21 cellular contexts compared by ENCODE assay signal in genomic region chr1:206570529-206570928, GRCh38. TPM values are rescaled to one million over a fixed set of nuclear protein-coding genes. Genes with fewer than 3 reads are reported as not detected.
DNase-seq lines count a peak whose midpoint lies in the region; ATAC-seq and TF ChIP-seq lines count a peak whose summit lies in the region.
"Had no signal": no experiment of that assay in that cellular context is flagged by ENCODE, and none has a peak within 500 bp of the region (broad histone marks: within the 10 kb centered on the region; RNA-seq: fewer than 3 reads in every experiment).

No MANE protein-coding gene starts in this region.

- no peak for TF ChIP-seq POLR2A in lower leg skin (IDR thresholded peaks at IDR 0.05)

- no peak for DNase-seq in CD8-positive, alpha-beta T cell
- DNase-seq in activated naive CD8-positive, alpha-beta T cell treated with anti-CD3 and anti-CD28 coated beads for 36 hours = no peak
- DNase-seq in kidney tubule cell (ENCODE audit: low spot score) (peak; percentile 23), lower leg skin (ENCODE audit: low spot score in 2 of 2) (no peak), nephron progenitor cell (no peak), NK-92 (lab: John Stamatoyannopoulos, UW; ENCODE audit: unreplicated experiment) (no peak), Calu3 (no peak)
- DNase-seq: activated CD4-positive, CD25-positive, alpha-beta regulatory T cell; BE2C; colonic mucosa; DMS53; erythroblast; mammary epithelial cell; NCI-H187; NCI-H446; retina; stimulated activated naive CD4-positive, alpha-beta T cell had no signal

- H3K4me3 ChIP-seq in BLaER1 treated with 17β-estradiol and CSF1 and Interleukin-3, amounts not matched to agents 10 nM and 100 nM = no peak overlapping the region
- no peak overlapping the region for H3K4me3 ChIP-seq in CD8-positive, alpha-beta T cell (ENCODE audit: low read depth, low read length)
- H3K4me3 ChIP-seq in lower leg skin (ENCODE audit: low read depth, poor library complexity, severe bottlenecking) = no peak overlapping the region
- H3K4me3 ChIP-seq: colonic mucosa had no signal

- H3K27ac ChIP-seq in BLaER1 treated with 17β-estradiol and CSF1 and Interleukin-3, amounts not matched to agents 10 nM and 100 nM = peak overlapping the region in 8 of 11 experiments; percentile 8 to 95 (median 17); a peak in 8 of 22 replicates
- no peak overlapping the region for H3K27ac ChIP-seq in CD8-positive, alpha-beta T cell (ENCODE audit: low read depth, low read length)
- H3K27ac ChIP-seq: colonic mucosa had no signal

- H3K27me3 Mint-ChIP-seq in CD8-positive, alpha-beta T cell (ENCODE audit: low read depth) = no peaks in the 10 kb centered on the region
- H3K27me3 Mint-ChIP-seq in activated naive CD8-positive, alpha-beta T cell treated with anti-CD3 and anti-CD28 coated beads for 36 hours = no peaks in the 10 kb centered on the region
- H3K27me3 Mint-ChIP-seq in nephron progenitor cell (ENCODE audit: low read depth, poor library complexity) = peaks cover 20% of the 10 kb centered on the region
- H3K27me3 Mint-ChIP-seq in Calu3 (ENCODE audit: unreplicated experiment) = peaks cover 6% of the 10 kb centered on the region
- H3K27me3 Mint-ChIP-seq: type B pancreatic cell had no signal

- H3K4me1 ChIP-seq in BLaER1 treated with 17β-estradiol and CSF1 and Interleukin-3, amounts not matched to agents 10 nM and 100 nM = peaks cover 96 to 100% (median 100%) of the 10 kb centered on the region in 10 experiments
- H3K4me1 ChIP-seq in CD8-positive, alpha-beta T cell (ENCODE audit: insufficient read depth, low read length) = peaks cover 97% of the 10 kb centered on the region
- H3K4me1 ChIP-seq: BE2C, colonic mucosa had no signal

- H3K4me2 ChIP-seq in BLaER1 treated with 17β-estradiol and CSF1 and Interleukin-3, amounts not matched to agents 10 nM and 100 nM = peak overlapping the region; percentile 56 to 99 (median 98); a peak in 16 of 22 replicates

- CTCF ChIA-PET in CD8-positive, alpha-beta T cell (lab: Charles Lee) = interaction anchor here (11.1 to 26.7 kb wide), 3 partner anchors 4 to 25 kb away, joined by 86 to 709 read pairs (median 709); no protein-coding TSS in a partner anchor
- CTCF ChIA-PET in Calu3 (lab: Charles Lee) = no interaction called here

- H3K9ac ChIP-seq in BLaER1 treated with 17β-estradiol and CSF1 and Interleukin-3, amounts not matched to agents 10 nM and 100 nM = no peak overlapping the region

- POLR2A ChIA-PET in CD8-positive, alpha-beta T cell (lab: Charles Lee) = interaction anchor here (0.6 to 17.2 kb wide), 3 partner anchors 10 to 178 kb away, joined by 3 to 320 read pairs (median 3); no protein-coding TSS in a partner anchor

- peak overlapping the region; percentile 37 for H3K4me3 Mint-ChIP-seq in CD8-positive, alpha-beta T cell
- H3K4me3 Mint-ChIP-seq in activated naive CD8-positive, alpha-beta T cell treated with anti-CD3 and anti-CD28 coated beads for 36 hours = peak overlapping the region; percentile 52
- H3K4me3 Mint-ChIP-seq in nephron progenitor cell (no peak overlapping the region), Calu3 (ENCODE audit: low read depth, unreplicated experiment) (no peak overlapping the region)
- H3K4me3 Mint-ChIP-seq: neural crest cell, type B pancreatic cell had no signal

- no TSS peak for BruUV-seq in Calu3 (replicated peaks; lab: Mats Ljungman, UMichigan)

- H3K4me1 Mint-ChIP-seq in CD8-positive, alpha-beta T cell (ENCODE audit: low read depth) = peaks cover 96% of the 10 kb centered on the region
- H3K4me1 Mint-ChIP-seq in activated naive CD8-positive, alpha-beta T cell treated with anti-CD3 and anti-CD28 coated beads for 36 hours = peaks cover 94% of the 10 kb centered on the region
- H3K4me1 Mint-ChIP-seq in nephron progenitor cell (peaks cover 24% of the 10 kb centered on the region), Calu3 (ENCODE audit: low read depth, unreplicated experiment) (no peaks in the 10 kb centered on the region)

- peaks cover 0 to 61% (median 32%) of the 10 kb centered on the region in 11 experiments; a peak in 15 of 22 replicates for H4K20me1 ChIP-seq in BLaER1 treated with 17β-estradiol and CSF1 and Interleukin-3, amounts not matched to agents 10 nM and 100 nM

- peaks cover 87% of the 10 kb centered on the region for H3K36me3 Mint-ChIP-seq in CD8-positive, alpha-beta T cell
- peaks cover 88% of the 10 kb centered on the region for H3K36me3 Mint-ChIP-seq in activated naive CD8-positive, alpha-beta T cell treated with anti-CD3 and anti-CD28 coated beads for 36 hours
- H3K36me3 Mint-ChIP-seq in nephron progenitor cell (ENCODE audit: low read depth) (no peaks in the 10 kb centered on the region), Calu3 (ENCODE audit: insufficient read depth, unreplicated experiment) (no peaks in the 10 kb centered on the region)
- H3K36me3 Mint-ChIP-seq: type B pancreatic cell had no signal

- H3K9me3 Mint-ChIP-seq in CD8-positive, alpha-beta T cell = no peaks in the 10 kb centered on the region
- no peaks in the 10 kb centered on the region for H3K9me3 Mint-ChIP-seq in activated naive CD8-positive, alpha-beta T cell treated with anti-CD3 and anti-CD28 coated beads for 36 hours
- H3K9me3 Mint-ChIP-seq in nephron progenitor cell (no peaks in the 10 kb centered on the region), Calu3 (ENCODE audit: low read depth, unreplicated experiment) (no peaks in the 10 kb centered on the region)
- H3K9me3 Mint-ChIP-seq: neural crest cell, type B pancreatic cell had no signal

- TF ChIP-seq CTCF in CD8-positive, alpha-beta T cell (IDR thresholded peaks at IDR 0.05) = no peak
- TF ChIP-seq CTCF in lower leg skin (IDR thresholded peaks at IDR 0.05) (no peak), nephron progenitor cell (IDR thresholded peaks at IDR 0.05) (no peak), Calu3 (IDR thresholded peaks at IDR 0.05; ENCODE audit: unreplicated experiment) (no peak)

- no peak for ATAC-seq in CD8-positive, alpha-beta T cell
- ATAC-seq: HepG2 had no signal

- H3K9me3 ChIP-seq in BLaER1 treated with 17β-estradiol and CSF1 and Interleukin-3, amounts not matched to agents 10 nM and 100 nM (replicated peaks in 1 of 11) = no peaks in the 10 kb centered on the region
- no peaks in the 10 kb centered on the region for H3K9me3 ChIP-seq in CD8-positive, alpha-beta T cell (ENCODE audit: low read length)
- H3K9me3 ChIP-seq: BE2C, colonic mucosa had no signal

- peaks cover 60 to 91% (median 79%) of the 10 kb centered on the region in 11 experiments for H3K36me3 ChIP-seq in BLaER1 treated with 17β-estradiol and CSF1 and Interleukin-3, amounts not matched to agents 10 nM and 100 nM
- H3K36me3 ChIP-seq in CD8-positive, alpha-beta T cell (ENCODE audit: insufficient read depth, low read length) = peaks cover 12% of the 10 kb centered on the region
- H3K36me3 ChIP-seq: BE2C, colonic mucosa had no signal

- 84 to 93% methylated on average over 3 of the region's 3 CpGs for WGBS in lower leg skin, 2 donors

- H3K27ac Mint-ChIP-seq in CD8-positive, alpha-beta T cell = peak overlapping the region; percentile 96
- H3K27ac Mint-ChIP-seq in activated naive CD8-positive, alpha-beta T cell treated with anti-CD3 and anti-CD28 coated beads for 36 hours = peak overlapping the region; percentile 99
- no peak overlapping the region for H3K27ac Mint-ChIP-seq in nephron progenitor cell
- no peak overlapping the region for H3K27ac Mint-ChIP-seq in Calu3 (ENCODE audit: unreplicated experiment)
- H3K27ac Mint-ChIP-seq: type B pancreatic cell had no signal

- no peaks in the 10 kb centered on the region for H3K27me3 ChIP-seq in BLaER1 treated with 17β-estradiol and CSF1 and Interleukin-3, amounts not matched to agents 10 nM and 100 nM
- no peaks in the 10 kb centered on the region for H3K27me3 ChIP-seq in CD8-positive, alpha-beta T cell (ENCODE audit: insufficient read depth, low read length)
- H3K27me3 ChIP-seq: BE2C, colonic mucosa had no signal

- intact Hi-C loops in CD8-positive, alpha-beta T cell (cut with DNase I, micrococcal nuclease) = loop anchor here (1.0 to 10.0 kb wide), 2 partner anchors 8 to 754 kb away; partner anchors contain the start of gene CD55 (in 1 of the 2)
- intact Hi-C loops in lower leg skin (cut with DNase I; ENCODE audit: low total_unique reads) (no loop called here), Calu3 (cut with micrococcal nuclease; ENCODE audit: unreplicated experiment) (no loop called here)

RNA-seq across cellular contexts. Expression of gene EIF2D, which starts 41.7 kb away (rescaled TPM):
- total RNA-seq in CD8-positive, alpha-beta T cell = 10 to 100 TPM; 42.0 to 49.2 TPM
- 100 to 1,000 TPM; 112 to 113 TPM for total RNA-seq in activated naive CD8-positive, alpha-beta T cell treated with anti-CD3 and anti-CD28 coated beads for 36 hours
- total RNA-seq in lower leg skin (10 to 100 TPM; 39.7 to 57.3 (median 53.1) TPM), Calu3 (2022) (41.8 and 45.1 TPM in 2 replicates)

Comparison
In these comparisons a context has a peak if more than half of its experiments do, and no peak if none do; other contexts are left out.
1. H3K27ac Mint-ChIP-seq: peak in CD8-positive, alpha-beta T cell (single experiment) and activated naive CD8-positive, alpha-beta T cell treated with anti-CD3 and anti-CD28 coated beads for 36 hours (single experiment); none in nephron progenitor cell (single experiment) and Calu3 (single experiment).
2. H3K4me3 Mint-ChIP-seq: peak in CD8-positive, alpha-beta T cell (single experiment) and activated naive CD8-positive, alpha-beta T cell treated with anti-CD3 and anti-CD28 coated beads for 36 hours (single experiment); none in nephron progenitor cell (single experiment) and Calu3 (single experiment).
3. intact Hi-C loops: an anchor here in CD8-positive, alpha-beta T cell (1.0 to 10.0 kb wide); none called in lower leg skin and Calu3.